Comparison of ENCODE assay signal across 22 cellular contexts in the genomic region with DNA sequence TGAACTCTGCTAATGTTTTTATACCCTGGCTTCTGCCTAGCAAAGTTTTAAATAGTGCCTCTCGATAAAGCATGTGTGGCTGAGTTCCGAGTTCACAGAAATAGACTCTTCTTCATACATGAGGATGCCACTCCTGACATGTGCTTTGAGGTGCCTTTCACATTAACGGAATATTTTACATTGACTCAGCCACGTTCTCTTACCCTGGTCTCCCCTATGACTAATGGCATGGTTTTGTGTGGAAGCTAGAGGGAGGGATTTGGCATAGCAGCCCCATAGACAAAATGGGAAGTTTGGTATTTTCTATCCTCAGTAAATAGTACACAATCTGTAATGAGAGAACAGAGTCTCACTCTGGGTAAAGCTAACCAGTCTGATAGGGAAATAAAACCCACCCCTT.
DNase-seq lines count a peak whose midpoint lies in the region; ATAC-seq, FAIRE-seq and TF ChIP-seq lines count a peak whose summit lies in the region.
"Had no signal": no experiment of that assay in that cellular context is flagged by ENCODE, and none has a peak within 500 bp of the region (broad histone marks: within the 10 kb centered on the region; RNA-seq: fewer than 3 reads in every experiment).

No MANE protein-coding gene starts in this region.

- H3K9me2 ChIP-seq in GM23248 (ENCODE audit: insufficient read depth) = no peaks in the 10 kb centered on the region

- H3K36me3 Mint-ChIP-seq in brain = peaks cover 13% of the 10 kb centered on the region
- H3K36me3 Mint-ChIP-seq in nephron (ENCODE audit: low read depth) = peaks cover 17% of the 10 kb centered on the region

- no peak overlapping the region for H3K9ac ChIP-seq in GM23248

- no peak overlapping the region for H3K4me3 Mint-ChIP-seq in brain
- H3K4me3 Mint-ChIP-seq in nephron = no peak overlapping the region
- H3K4me3 Mint-ChIP-seq: CD4-positive, alpha-beta T cell; H9 had no signal

- no peak for TF ChIP-seq CTCF in brain (conservative IDR thresholded peaks at IDR 0.05)
- no peak for TF ChIP-seq CTCF in nephron (IDR thresholded peaks at IDR 0.05; ENCODE audit: unreplicated experiment in 3 of 3)

- WGBS in GM23248 (ENCODE audit: low coverage in 1 of 2, low lambda C conversion rate in 2 of 2, missing lambda C conversion rate in 2 of 2), 2 experiments = 5 to 6% methylated on average over 4 of the region's 4 CpGs
- 61 to 74% (median 70%) methylated on average over 4 of the region's 4 CpGs for WGBS in small intestine, 3 donors

- H3K27ac ChIP-seq in GM23248 (no peak overlapping the region), small intestine (ENCODE audit: low read depth in 1 of 2, low read length in 1 of 2) (no peak overlapping the region)
- H3K27ac ChIP-seq: C4-2B, HL-60 had no signal

- H3K36me3 ChIP-seq in GM23248 (ENCODE audit: low read depth) (no peaks in the 10 kb centered on the region), small intestine (ENCODE audit: control insufficient read depth in 2 of 2, insufficient read depth in 2 of 2, low read length in 2 of 2) (no peaks in the 10 kb centered on the region)

- H3K27me3 Mint-ChIP-seq in brain (no peaks in the 10 kb centered on the region), nephron (ENCODE audit: low read depth) (no peaks in the 10 kb centered on the region)
- H3K27me3 Mint-ChIP-seq: CD4-positive, alpha-beta T cell had no signal

- DNase-seq in AG08395 (ENCODE audit: low spot score) (peak; percentile 19), GM23248 (peak; percentile 51), NCI-H345 treated with DMSO at 0.1 percent for 48 hours (lab: John Stamatoyannopoulos, UW; ENCODE audit: unreplicated experiment) (no peak), small intestine (no peak)
- DNase-seq: AML-193; Caco-2; CD4-positive, alpha-beta T cell; DMS153; DMS79; GDM1; H9; IMR-90 had no signal

- H2AFZ ChIP-seq in GM23248 = no peak overlapping the region

- H3K4me1 ChIP-seq in GM23248 (ENCODE audit: insufficient read depth) (no peaks in the 10 kb centered on the region), small intestine (ENCODE audit: control insufficient read depth in 2 of 2, insufficient read depth in 1 of 2, low read depth in 1 of 2, low read length in 1 of 2) (no peaks in the 10 kb centered on the region)
- H3K4me1 ChIP-seq: Caco-2 had no signal

- no peaks in the 10 kb centered on the region for H4K20me1 ChIP-seq in GM23248 (ENCODE audit: insufficient read depth)

- in situ Hi-C loops in GM23248 (cut with MboI) = no loop called here

- H3K27ac Mint-ChIP-seq in brain (peak overlapping the region in 3 of 5 experiments; percentile 41 to 75 (median 43)), nephron (peak overlapping the region in 2 of 3 experiments; percentile 33 to 72)
- H3K27ac Mint-ChIP-seq: CD4-positive, alpha-beta T cell; H9 had no signal

- no peaks in the 10 kb centered on the region for H3F3A ChIP-seq in GM23248 (ENCODE audit: insufficient read depth)

- H3K4me3 ChIP-seq in GM23248 (no peak overlapping the region), small intestine (ENCODE audit: low read depth in 1 of 2, low read length in 2 of 2) (no peak overlapping the region)
- H3K4me3 ChIP-seq: K562 had no signal

- no peak overlapping the region for H3K4me2 ChIP-seq in GM23248 (ENCODE audit: unreplicated experiment)

- H3K9me3 Mint-ChIP-seq in brain (no peaks in the 10 kb centered on the region), nephron (no peaks in the 10 kb centered on the region)
- H3K9me3 Mint-ChIP-seq: CD4-positive, alpha-beta T cell; H9 had no signal

- ATAC-seq in GM21367 (IDR thresholded peaks at IDR 0.05; ENCODE audit: unreplicated experiment) = no peak
- ATAC-seq: K562 had no signal

- H3K79me2 ChIP-seq in GM23248 (ENCODE audit: insufficient read depth) = no peaks in the 10 kb centered on the region

- H3K9me3 ChIP-seq in GM23248 (ENCODE audit: low read depth) (no peaks in the 10 kb centered on the region), small intestine (ENCODE audit: control insufficient read depth, low read depth) (no peaks in the 10 kb centered on the region)
- H3K9me3 ChIP-seq: Caco-2 had no signal

- no peak for FAIRE-seq in small intestine (lab: Jason Lieb, UNC)
- FAIRE-seq: D721Med, GM12892, GM18507, H1, K562 had no signal

- H3K27me3 ChIP-seq in GM23248 (replicated peaks; ENCODE audit: insufficient read depth) = no peaks in the 10 kb centered on the region
- no peaks in the 10 kb centered on the region for H3K27me3 ChIP-seq in small intestine (ENCODE audit: control insufficient read depth in 2 of 2, insufficient read depth in 2 of 2, low read length in 2 of 2)

- H3K4me1 Mint-ChIP-seq in brain (peaks cover 12% of the 10 kb centered on the region), nephron (peaks cover 23% of the 10 kb centered on the region)
- H3K4me1 Mint-ChIP-seq: H9 had no signal

Comparison
In these comparisons a context has a peak if more than half of its experiments do, and no peak if none do; other contexts are left out.
1. DNase-seq: peak in AG08395 (single experiment) and GM23248 (single experiment); none in NCI-H345 treated with DMSO at 0.1 percent for 48 hours (single experiment) and small intestine (single experiment).